ENCODE assay signal across 14 cellular contexts in the genomic region with DNA sequence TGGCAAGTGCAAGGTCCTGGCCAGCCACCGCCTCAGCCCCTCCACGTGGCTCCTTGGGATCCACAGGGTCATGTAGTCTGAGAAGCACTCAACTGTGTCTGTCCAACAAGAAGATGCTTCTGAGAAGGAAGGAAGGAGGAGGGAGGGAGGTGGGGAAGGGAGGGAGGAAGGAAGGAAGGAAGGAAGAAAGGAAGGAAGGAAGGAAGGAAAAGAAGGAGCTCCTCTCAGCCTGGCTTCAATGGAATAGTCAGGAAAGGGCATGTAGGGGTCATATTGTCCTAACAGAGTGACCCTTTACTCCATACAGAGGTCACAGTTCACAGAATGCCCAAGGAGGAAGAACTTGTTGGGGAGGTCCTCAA. TPM values are rescaled to one million over a fixed set of nuclear protein-coding genes. Genes with fewer than 3 reads are reported as not detected.
A peak's percentile ranks its signal among the peaks of the same experiment; 100 is the strongest.
DNase-seq lines count a peak whose midpoint lies in the region; ATAC-seq and TF ChIP-seq lines count a peak whose summit lies in the region.
"Had no signal": no experiment of that assay in that cellular context is flagged by ENCODE, and none has a peak within 500 bp of the region (broad histone marks: within the 10 kb centered on the region; RNA-seq: fewer than 3 reads in every experiment).

No MANE protein-coding gene starts in this region.

- DNase-seq in GM23338 (ENCODE audit: low spot score), result no peak
- DNase-seq in neural progenitor cell (ENCODE audit: low spot score), result no peak
- no peak for DNase-seq in retina
- no peak for DNase-seq in BE2C
- DNase-seq in pons (ENCODE audit: low spot score), result no peak
- DNase-seq: Calu3; CD8-positive, alpha-beta T cell; GF-D8; HCEC 1CT; HFFc6 had no signal

- H3K27me3 Mint-ChIP-seq in GM23338 (ENCODE audit: insufficient read depth, low read depth, poor library complexity), result peaks cover 8% of the 10 kb centered on the region
- peaks cover 4% of the 10 kb centered on the region for H3K27me3 Mint-ChIP-seq in dendritic cell treated with granulocyte-macrophage colony-stimulating factor and Interleukin-4, amounts not matched to agents 40 ng/mL and 50 ng/mL, for 4 days
- H3K27me3 Mint-ChIP-seq in neural progenitor cell (ENCODE audit: insufficient read depth, low read depth), result peaks cover 18% of the 10 kb centered on the region

- H3K4me2 ChIP-seq in GM23338 (peak overlapping the region; percentile 12), neural progenitor cell (peak overlapping the region; percentile 56)

- H3K9me3 Mint-ChIP-seq in GM23338, result peaks cover 4% of the 10 kb centered on the region; the same call in 1 of the 3 replicates
- H3K9me3 Mint-ChIP-seq in dendritic cell treated with granulocyte-macrophage colony-stimulating factor and Interleukin-4, amounts not matched to agents 40 ng/mL and 50 ng/mL, for 4 days, result no peaks in the 10 kb centered on the region
- H3K9me3 Mint-ChIP-seq in neural progenitor cell, result no peaks in the 10 kb centered on the region
- H3K9me3 Mint-ChIP-seq: CD8-positive, alpha-beta T cell; HFFc6 had no signal

- H4K20me1 ChIP-seq in GM23338 (replicated peaks; ENCODE audit: insufficient read depth) (no peaks in the 10 kb centered on the region), neural progenitor cell (ENCODE audit: low read depth) (no peaks in the 10 kb centered on the region)

- TF ChIP-seq CTCF in GM23338 (conservative IDR thresholded peaks at IDR 0.05; ENCODE audit: low read depth in 2 of 2) (no peak), neural progenitor cell (IDR thresholded peaks at IDR 0.05) (no peak), BE2C (IDR thresholded peaks at IDR 0.05; ENCODE audit: low read depth, low read length) (no peak)

- no peaks in the 10 kb centered on the region for H3K27me3 ChIP-seq in GM23338 (ENCODE audit: insufficient read depth)
- no peaks in the 10 kb centered on the region for H3K27me3 ChIP-seq in neural progenitor cell
- no peaks in the 10 kb centered on the region for H3K27me3 ChIP-seq in BE2C

- H3F3A ChIP-seq in GM23338 (replicated peaks; ENCODE audit: low read depth) (peaks cover 5% of the 10 kb centered on the region; the same call in 1 of the 2 replicates), neural progenitor cell (ENCODE audit: low read depth) (peaks cover 12% of the 10 kb centered on the region)

- H3K4me3 ChIP-seq in GM23338 (no peak overlapping the region), neural progenitor cell (no peak overlapping the region), BE2C (ENCODE audit: low read depth, low read length) (no peak overlapping the region)

- H3K4me1 Mint-ChIP-seq in GM23338 (peaks cover 36% of the 10 kb centered on the region), neural progenitor cell (peaks cover 30% of the 10 kb centered on the region)
- peaks cover 54% of the 10 kb centered on the region for H3K4me1 Mint-ChIP-seq in dendritic cell treated with granulocyte-macrophage colony-stimulating factor and Interleukin-4, amounts not matched to agents 40 ng/mL and 50 ng/mL, for 4 days (ENCODE audit: low read depth)

- H3K4me3 Mint-ChIP-seq in GM23338 (no peak overlapping the region), neural progenitor cell (no peak overlapping the region)
- H3K4me3 Mint-ChIP-seq in dendritic cell treated with granulocyte-macrophage colony-stimulating factor and Interleukin-4, amounts not matched to agents 40 ng/mL and 50 ng/mL, for 4 days, result no peak overlapping the region
- H3K4me3 Mint-ChIP-seq: B cell; CD8-positive, alpha-beta T cell; HFFc6 had no signal

- H2AFZ ChIP-seq in GM23338, result peak overlapping the region; percentile 92; the same call in 1 of the 2 replicates
- H2AFZ ChIP-seq in neural progenitor cell (replicated peaks), result peak overlapping the region; percentile 3

- no peak for ATAC-seq in GM23338
- ATAC-seq: CD8-positive, alpha-beta T cell had no signal

- intact Hi-C loops in dendritic cell treated with granulocyte-macrophage colony-stimulating factor and Interleukin-4, amounts not matched to agents 40 ng/mL and 50 ng/mL, for 4 days (cut with micrococcal nuclease), result loop anchor here (5.0 kb wide), 1 partner anchor 42 kb away; the partner anchor contains the start of gene TARDBP

- H3K9me3 ChIP-seq in neural progenitor cell (ENCODE audit: low read depth) (no peaks in the 10 kb centered on the region), BE2C (no peaks in the 10 kb centered on the region)

- H3K27ac ChIP-seq in GM23338 (ENCODE audit: low read depth), result no peak overlapping the region
- no peak overlapping the region for H3K27ac ChIP-seq in neural progenitor cell
- H3K27ac ChIP-seq: HL-60 had no signal

- H3K36me3 Mint-ChIP-seq in GM23338 (ENCODE audit: low read depth) (peaks cover 3% of the 10 kb centered on the region; the same call in 1 of the 3 replicates), neural progenitor cell (no peaks in the 10 kb centered on the region)
- no peaks in the 10 kb centered on the region for H3K36me3 Mint-ChIP-seq in dendritic cell treated with granulocyte-macrophage colony-stimulating factor and Interleukin-4, amounts not matched to agents 40 ng/mL and 50 ng/mL, for 4 days (ENCODE audit: low read depth)
- H3K36me3 Mint-ChIP-seq: CD14-positive monocyte; CD8-positive, alpha-beta T cell had no signal

- H3K4me1 ChIP-seq in GM23338 (ENCODE audit: insufficient read depth) (peaks cover 24% of the 10 kb centered on the region), neural progenitor cell (peaks cover 35% of the 10 kb centered on the region), BE2C (no peaks in the 10 kb centered on the region)

- no peaks in the 10 kb centered on the region for H3K36me3 ChIP-seq in GM23338 (ENCODE audit: insufficient read depth)
- H3K36me3 ChIP-seq in neural progenitor cell, result no peaks in the 10 kb centered on the region
- no peaks in the 10 kb centered on the region for H3K36me3 ChIP-seq in BE2C

- H3K79me2 ChIP-seq in GM23338 (replicated peaks; ENCODE audit: insufficient read depth) (no peaks in the 10 kb centered on the region), neural progenitor cell (ENCODE audit: low read depth) (no peaks in the 10 kb centered on the region)

- H3K9me2 ChIP-seq in GM23338 (ENCODE audit: insufficient read depth), result no peaks in the 10 kb centered on the region

- H3K27ac Mint-ChIP-seq in GM23338 (no peak overlapping the region), neural progenitor cell (no peak overlapping the region)
- H3K27ac Mint-ChIP-seq in dendritic cell treated with granulocyte-macrophage colony-stimulating factor and Interleukin-4, amounts not matched to agents 40 ng/mL and 50 ng/mL, for 4 days, result peak overlapping the region; percentile 70
- H3K27ac Mint-ChIP-seq: B cell; CD8-positive, alpha-beta T cell; HFFc6 had no signal

- no peak overlapping the region for H3K9ac ChIP-seq in neural progenitor cell

TF ChIP-seq in GM23338, 12 proteins besides CTCF, POLR2A, EP300 and RAD21 (continues in another document):
- TF ChIP-seq ZNF331 (CRISPR knock-in tag; IDR thresholded peaks at IDR 0.05; ENCODE audit: low read depth) (no peak), STAT1 (IDR thresholded peaks at IDR 0.05; ENCODE audit: unreplicated experiment) (no peak)

RNA-seq across cellular contexts. Expression of gene TARDBP, which starts 42.5 kb away (rescaled TPM):
- 258 and 313 TPM in 2 replicates for total RNA-seq in GM23338 (2014; rRNA removed; shearing (Covaris generic))
- 171 and 204 TPM in 2 replicates for polyA plus RNA-seq in GM23338 (2016; fragmentation: Nextera tagmentation; extraction: Ambion mirVana)
- total RNA-seq in neural progenitor cell (ENCODE audit: low replicate concordance), result 170 and 202 TPM in 2 replicates
- polyA plus RNA-seq in BE2C (2012; ENCODE audit: insufficient read depth, insufficient read length, low read depth), result 157 TPM
